8 cellular contexts compared by ENCODE assay signal in genomic region chr20:36468149-36469000, GRCh38.
A peak's percentile ranks its signal among the peaks of the same experiment; 100 is the strongest.
DNase-seq lines count a peak whose midpoint lies in the region; ATAC-seq lines count a peak whose summit lies in the region.

No MANE protein-coding gene starts in this region.

- H3K4me3 ChIP-seq in subcutaneous abdominal adipose tissue (ENCODE audit: low read depth in 1 of 5, low read length in 5 of 5) = no peak overlapping the region

- no peaks in the 10 kb centered on the region for H3K27me3 ChIP-seq in subcutaneous abdominal adipose tissue (ENCODE audit: control insufficient read depth in 5 of 5, insufficient read depth in 4 of 5, low read length in 5 of 5)

- H3K4me3 Mint-ChIP-seq in T-helper 17 cell = peak overlapping the region; percentile 31

- DNase-seq in NCI-H146 (lab: John Stamatoyannopoulos, UW) = peak; percentile 55
- no peak for DNase-seq in NCI-H146 treated with DMSO at 0.1 percent for 48 hours (lab: John Stamatoyannopoulos, UW; ENCODE audit: unreplicated experiment)
- no peak for DNase-seq in T-helper 17 cell
- peak; percentile 27 for DNase-seq in kidney tubule cell (ENCODE audit: low spot score)
- DNase-seq in epidermal melanocyte (ENCODE audit: insufficient read length, low spot score) = no peak
- DNase-seq in T1000 (lab: John Stamatoyannopoulos, UW) = no peak

- peaks cover 33 to 86% (median 79%) of the 10 kb centered on the region in 5 donors for H3K4me1 ChIP-seq in subcutaneous abdominal adipose tissue (ENCODE audit: control insufficient read depth in 5 of 5, insufficient read depth in 5 of 5, low read length in 5 of 5)

- H3K36me3 ChIP-seq in subcutaneous abdominal adipose tissue (ENCODE audit: control insufficient read depth in 5 of 5, insufficient read depth in 5 of 5, low read length in 5 of 5) = no peaks in the 10 kb centered on the region

- no peak for ATAC-seq in T-helper 17 cell
- ATAC-seq in GM21360 (IDR thresholded peaks at IDR 0.05; ENCODE audit: unreplicated experiment) = no peak

- H3K27ac Mint-ChIP-seq in T-helper 17 cell = peak overlapping the region; percentile 98

- no peaks in the 10 kb centered on the region for H3K27me3 Mint-ChIP-seq in T-helper 17 cell

- peak overlapping the region; percentile 86 for H3K27ac ChIP-seq in subcutaneous abdominal adipose tissue (ENCODE audit: low read depth, low read length)

- peak overlapping the region in 4 of 5 donors; percentile 12 to 58 (median 38) for H3K9ac ChIP-seq in subcutaneous abdominal adipose tissue (ENCODE audit: low read length in 5 of 5)

- H3K36me3 Mint-ChIP-seq in T-helper 17 cell (ENCODE audit: low read depth) = peaks cover 2% of the 10 kb centered on the region

- no peaks in the 10 kb centered on the region for H3K9me3 ChIP-seq in T-helper 17 cell (ENCODE audit: control insufficient read depth, low read length, poor library complexity, severe bottlenecking)
- no peaks in the 10 kb centered on the region for H3K9me3 ChIP-seq in subcutaneous abdominal adipose tissue (ENCODE audit: control insufficient read depth in 5 of 5, low read length in 5 of 5)

- peaks cover 53% of the 10 kb centered on the region for H3K4me1 Mint-ChIP-seq in T-helper 17 cell

Comparison
In these comparisons a context has a peak if more than half of its experiments do, and no peak if none do; other contexts are left out.
1. DNase-seq: peak in NCI-H146 (single experiment) and kidney tubule cell (single experiment); none in NCI-H146 treated with DMSO at 0.1 percent for 48 hours (single experiment), T-helper 17 cell (0 of 3), epidermal melanocyte (single experiment) and T1000 (single experiment).